In the genomic region with DNA sequence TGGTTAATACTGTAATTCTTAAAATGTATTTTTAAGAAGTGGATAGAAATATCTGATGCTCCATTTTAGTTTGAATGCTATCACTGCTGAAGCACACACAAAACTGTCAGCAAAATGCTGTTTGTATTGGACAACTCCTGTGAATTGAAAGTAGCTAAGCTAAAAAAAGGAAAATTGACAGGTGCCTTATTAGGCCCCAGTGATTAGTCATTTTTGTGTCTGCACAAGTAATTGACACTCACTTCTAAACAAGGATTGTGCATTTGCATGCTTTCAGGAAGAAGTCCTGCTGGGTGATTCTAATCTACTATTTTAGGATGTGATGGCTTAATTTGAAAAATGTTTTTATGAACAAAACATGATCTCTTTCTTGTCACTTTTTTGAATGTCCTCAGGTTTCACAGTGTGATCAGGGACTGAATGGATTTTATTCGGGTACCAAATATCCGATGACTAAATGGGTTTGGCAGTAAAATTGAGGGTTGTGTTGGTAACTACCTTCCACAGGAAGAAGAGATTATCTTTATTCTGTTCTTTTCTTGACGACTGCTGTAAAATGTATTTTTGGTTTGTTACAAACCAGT, we compare ENCODE assay signal across 2 cellular contexts.
TF ChIP-seq lines count a peak whose summit lies in the region.

No MANE protein-coding gene starts in this region.

TF ChIP-seq in neural cell, 6 proteins besides CTCF, POLR2A, EP300 and RAD21:
- TF ChIP-seq SMC3 (conservative IDR thresholded peaks at IDR 0.05; ENCODE audit: poor library complexity) (no peak), MXI1 (conservative IDR thresholded peaks at IDR 0.05; ENCODE audit: poor library complexity, severe bottlenecking) (no peak), TAF1 (IDR thresholded peaks at IDR 0.05; ENCODE audit: low read depth) (no peak), POLR2AphosphoS5 (IDR thresholded peaks at IDR 0.05) (no peak), EZH2 (IDR thresholded peaks at IDR 0.05; ENCODE audit: borderline replicate concordance, insufficient read depth, low read length, poor library complexity, severe bottlenecking) (no peak)
- TF ChIP-seq, protein P1, sequence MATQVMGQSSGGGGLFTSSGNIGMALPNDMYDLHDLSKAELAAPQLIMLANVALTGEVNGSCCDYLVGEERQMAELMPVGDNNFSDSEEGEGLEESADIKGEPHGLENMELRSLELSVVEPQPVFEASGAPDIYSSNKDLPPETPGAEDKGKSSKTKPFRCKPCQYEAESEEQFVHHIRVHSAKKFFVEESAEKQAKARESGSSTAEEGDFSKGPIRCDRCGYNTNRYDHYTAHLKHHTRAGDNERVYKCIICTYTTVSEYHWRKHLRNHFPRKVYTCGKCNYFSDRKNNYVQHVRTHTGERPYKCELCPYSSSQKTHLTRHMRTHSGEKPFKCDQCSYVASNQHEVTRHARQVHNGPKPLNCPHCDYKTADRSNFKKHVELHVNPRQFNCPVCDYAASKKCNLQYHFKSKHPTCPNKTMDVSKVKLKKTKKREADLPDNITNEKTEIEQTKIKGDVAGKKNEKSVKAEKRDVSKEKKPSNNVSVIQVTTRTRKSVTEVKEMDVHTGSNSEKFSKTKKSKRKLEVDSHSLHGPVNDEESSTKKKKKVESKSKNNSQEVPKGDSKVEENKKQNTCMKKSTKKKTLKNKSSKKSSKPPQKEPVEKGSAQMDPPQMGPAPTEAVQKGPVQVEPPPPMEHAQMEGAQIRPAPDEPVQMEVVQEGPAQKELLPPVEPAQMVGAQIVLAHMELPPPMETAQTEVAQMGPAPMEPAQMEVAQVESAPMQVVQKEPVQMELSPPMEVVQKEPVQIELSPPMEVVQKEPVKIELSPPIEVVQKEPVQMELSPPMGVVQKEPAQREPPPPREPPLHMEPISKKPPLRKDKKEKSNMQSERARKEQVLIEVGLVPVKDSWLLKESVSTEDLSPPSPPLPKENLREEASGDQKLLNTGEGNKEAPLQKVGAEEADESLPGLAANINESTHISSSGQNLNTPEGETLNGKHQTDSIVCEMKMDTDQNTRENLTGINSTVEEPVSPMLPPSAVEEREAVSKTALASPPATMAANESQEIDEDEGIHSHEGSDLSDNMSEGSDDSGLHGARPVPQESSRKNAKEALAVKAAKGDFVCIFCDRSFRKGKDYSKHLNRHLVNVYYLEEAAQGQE (IDR thresholded peaks at IDR 0.05; ENCODE audit: borderline replicate concordance) = no peak

TF ChIP-seq in HepG2, 621 proteins besides CTCF, POLR2A, EP300 and RAD21:
- no peak for TF ChIP-seq MBD4 (IDR thresholded peaks at IDR 0.05; ENCODE audit: borderline replicate concordance, low read length)
- TF ChIP-seq ZNF143 (CRISPR knock-in tag; IDR thresholded peaks at IDR 0.05) = no peak
